Comparison of ENCODE assay signal across 8 cellular contexts in the genomic region with DNA sequence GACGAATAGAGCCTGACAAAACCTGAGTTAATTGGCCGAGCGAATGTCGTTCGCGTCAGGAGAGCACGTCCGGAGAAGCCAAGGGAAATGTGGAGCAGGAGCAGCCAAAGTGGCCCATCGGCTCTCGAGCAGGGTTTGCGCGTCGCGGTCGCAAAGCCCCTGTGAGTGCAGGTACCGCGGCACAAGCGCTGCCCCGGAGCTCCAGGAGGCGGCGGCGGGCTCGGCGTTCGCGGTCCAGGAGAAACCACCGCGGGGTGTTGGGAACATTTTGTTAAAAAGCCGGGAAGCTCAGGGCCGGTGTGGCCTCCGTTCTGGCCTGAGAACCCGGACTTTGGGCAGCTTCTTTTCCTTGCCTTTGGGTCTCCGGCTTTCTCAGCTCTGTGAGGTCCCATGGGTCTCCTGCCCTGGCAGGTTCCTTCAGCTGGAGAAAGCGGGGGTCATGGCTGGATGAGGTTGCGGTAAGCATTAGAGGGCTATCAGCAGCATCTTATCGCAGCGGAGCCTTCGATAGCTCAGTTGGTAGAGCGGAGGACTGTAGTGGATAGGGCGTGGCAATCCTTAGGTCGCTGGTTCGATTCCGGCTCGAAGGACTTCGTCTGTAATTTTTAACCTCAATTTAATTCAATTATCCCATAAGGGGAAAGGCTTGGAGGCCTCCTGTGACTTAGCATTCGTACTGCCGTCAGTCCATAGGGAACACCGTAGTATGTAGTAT. TPM values are rescaled to one million over a fixed set of nuclear protein-coding genes. Genes with fewer than 3 reads are reported as not detected.
DNase-seq lines count a peak whose midpoint lies in the region; ATAC-seq, FAIRE-seq and TF ChIP-seq lines count a peak whose summit lies in the region.

No MANE protein-coding gene starts in this region.

- H3K27me3 ChIP-seq in skeletal muscle tissue (ENCODE audit: control insufficient read depth in 3 of 3, insufficient read depth in 3 of 3, low read length in 3 of 3): no peaks in the 10 kb centered on the region

- peaks cover 17 to 25% (median 21%) of the 10 kb centered on the region in 3 donors for H3K36me3 ChIP-seq in skeletal muscle tissue (ENCODE audit: control insufficient read depth in 3 of 3, insufficient read depth in 3 of 3, low read length in 3 of 3)

- H3K4me3 ChIP-seq in iPS-18c (ENCODE audit: insufficient read depth, low read depth, low read length) (peak overlapping the region; percentile 90), skeletal muscle tissue (ENCODE audit: low read length in 3 of 3) (peak overlapping the region; percentile 81 to 86 (median 83))

- DNase-seq in NCI-H2107 treated with DMSO at 0.1 percent for 48 hours (lab: John Stamatoyannopoulos, UW; ENCODE audit: unreplicated experiment) (peak; percentile 83), UCSD-AML1 (lab: John Stamatoyannopoulos, UW; ENCODE audit: unreplicated experiment) (peak; percentile 95), brain pericyte (ENCODE audit: low read depth, low spot score) (peak; percentile 82)

- H3K4me1 ChIP-seq in skeletal muscle tissue (ENCODE audit: control insufficient read depth in 3 of 3, insufficient read depth in 3 of 3, low read length in 3 of 3): peaks cover 18 to 25% (median 20%) of the 10 kb centered on the region in 3 donors

- H3K9me3 ChIP-seq in iPS-18c (ENCODE audit: control insufficient read depth, insufficient read depth, low read length) (peaks cover 2% of the 10 kb centered on the region), skeletal muscle tissue (ENCODE audit: control insufficient read depth in 3 of 3, low read length in 3 of 3) (no peaks in the 10 kb centered on the region)

- peak; percentile 49 for ATAC-seq in HG03064 (IDR thresholded peaks at IDR 0.05; ENCODE audit: low read depth, unreplicated experiment)

- peak overlapping the region; percentile 71 to 85 (median 80) for H3K9ac ChIP-seq in skeletal muscle tissue (ENCODE audit: low read depth in 1 of 3, low read length in 3 of 3)

- H3K27ac ChIP-seq in skeletal muscle tissue (ENCODE audit: low read depth, low read length): peak overlapping the region; percentile 83

- peak; percentile 88 for FAIRE-seq in A204.1 (lab: Jason Lieb, UNC)

- TF ChIP-seq POLR2A in GM18526 (IDR thresholded peaks at IDR 0.05; ENCODE audit: extremely low read depth, insufficient read length): peak; percentile 61

RNA-seq across cellular contexts. Expression of a gene that starts 1.0 kb away (rescaled TPM):
- total RNA-seq in skeletal muscle tissue: 6.8 TPM

RNA-seq across cellular contexts. Expression of a gene that starts 17.7 kb away (rescaled TPM):
- 23.5 TPM for total RNA-seq in skeletal muscle tissue

RNA-seq across cellular contexts. Expression of a gene that starts 21.0 kb away (rescaled TPM):
- total RNA-seq in skeletal muscle tissue: 352 TPM

RNA-seq across cellular contexts. Expression of a gene that starts 28.0 kb away (rescaled TPM):
- 61.6 TPM for total RNA-seq in skeletal muscle tissue

RNA-seq across cellular contexts. Expression of a gene that starts 36.1 kb away (rescaled TPM):
- total RNA-seq in skeletal muscle tissue: 2.1 TPM

Comparison
In these comparisons a context has a peak if more than half of its experiments do, and no peak if none do; other contexts are left out.
1. Peak in every context shown above with its lines: DNase-seq, ATAC-seq, H3K4me3 ChIP-seq and H3K27ac ChIP-seq.